ENCODE assay signal across 17 cellular contexts in the genomic region with DNA sequence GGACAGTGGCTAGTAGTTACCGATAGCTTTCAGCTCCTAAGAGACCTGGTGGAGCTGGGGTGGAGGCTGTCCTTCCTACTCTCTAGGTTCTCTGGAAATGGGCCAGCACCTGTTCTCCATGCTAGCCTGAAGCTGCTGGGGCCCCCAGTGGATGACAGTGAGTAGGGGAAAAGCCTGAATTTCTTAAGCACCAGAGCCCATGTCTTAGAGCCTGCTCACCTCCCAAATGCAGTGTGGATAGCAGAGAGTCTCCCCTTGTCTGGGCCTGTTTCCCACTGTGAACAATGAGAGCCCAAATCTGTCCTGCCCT.
"Had no signal": no experiment of that assay in that cellular context is flagged by ENCODE, and none has a peak within 500 bp of the region (broad histone marks: within the 10 kb centered on the region; RNA-seq: fewer than 3 reads in every experiment).

No MANE protein-coding gene starts in this region.

- H3K27me3 Mint-ChIP-seq: dendritic cell treated with granulocyte-macrophage colony-stimulating factor and Interleukin-4, amounts not matched to agents 40 ng/mL and 50 ng/mL, for 4 days; effector memory CD8-positive, alpha-beta T cell; naive thymus-derived CD8-positive, alpha-beta T cell; type B pancreatic cell had no signal

- H3K9me3 Mint-ChIP-seq: dendritic cell treated with granulocyte-macrophage colony-stimulating factor and Interleukin-4, amounts not matched to agents 40 ng/mL and 50 ng/mL, for 4 days; effector memory CD8-positive, alpha-beta T cell; immature natural killer cell; naive thymus-derived CD8-positive, alpha-beta T cell; type B pancreatic cell had no signal

- H3K4me1 Mint-ChIP-seq: immature natural killer cell; naive thymus-derived CD8-positive, alpha-beta T cell had no signal

- H3K27ac Mint-ChIP-seq: dendritic cell treated with granulocyte-macrophage colony-stimulating factor and Interleukin-4, amounts not matched to agents 40 ng/mL and 50 ng/mL, for 4 days; effector memory CD8-positive, alpha-beta T cell; immature natural killer cell; type B pancreatic cell had no signal

- ATAC-seq: effector memory CD8-positive, alpha-beta T cell; left lung; naive thymus-derived CD8-positive, alpha-beta T cell; right lobe of liver had no signal

- H3K4me3 Mint-ChIP-seq: dendritic cell treated with granulocyte-macrophage colony-stimulating factor and Interleukin-4, amounts not matched to agents 40 ng/mL and 50 ng/mL, for 4 days; effector memory CD8-positive, alpha-beta T cell; immature natural killer cell; naive thymus-derived CD8-positive, alpha-beta T cell; type B pancreatic cell had no signal

- H3K9me3 ChIP-seq: esophagus squamous epithelium, left lung, neutrophil, psoas muscle, right lobe of liver, stomach, uterus had no signal

- H3K27me3 ChIP-seq: esophagus squamous epithelium, left lung, neutrophil, right lobe of liver, stomach, uterus had no signal

- DNase-seq: effector memory CD8-positive, alpha-beta T cell; esophagus squamous epithelium; foreskin fibroblast; immature natural killer cell; mesendoderm; naive thymus-derived CD8-positive, alpha-beta T cell; psoas muscle; retina; right lobe of liver; stimulated activated naive CD4-positive, alpha-beta T cell; stomach; uterus had no signal

- H3K36me3 ChIP-seq: neutrophil, uterus had no signal

- H3K4me3 ChIP-seq: esophagus squamous epithelium, left lung, psoas muscle, right lobe of liver, skin epidermis, stomach, uterus had no signal

- H3K4me1 ChIP-seq: right lobe of liver had no signal

- H3K36me3 Mint-ChIP-seq: immature natural killer cell; naive thymus-derived CD8-positive, alpha-beta T cell had no signal

- H3K27ac ChIP-seq: esophagus squamous epithelium, left lung, neutrophil, psoas muscle, right lobe of liver had no signal
